ENCODE assay signal across 9 cellular contexts in genomic region chr22:22835242-22835641, GRCh38. TPM values are rescaled to one million over a fixed set of nuclear protein-coding genes. Genes with fewer than 3 reads are reported as not detected.
"Had no signal": no experiment of that assay in that cellular context is flagged by ENCODE, and none has a peak within 500 bp of the region (broad histone marks: within the 10 kb centered on the region; RNA-seq: fewer than 3 reads in every experiment).

No MANE protein-coding gene starts in this region.

- H3K9ac ChIP-seq: GM23248 had no signal

- H2AFZ ChIP-seq: GM23248 had no signal

- H3K4me3 ChIP-seq: GM23248 had no signal

- DNase-seq: GM23248, GOT3, H7, HCEC 1CT, IMR-90, KBM-7 had no signal

- FAIRE-seq: HTR-8/SVneo had no signal

- H3K27ac ChIP-seq: GM23248 had no signal

RNA-seq across cellular contexts. Expression of gene IGLL5, which starts 52.4 kb away (rescaled TPM):
- total RNA-seq: GM23248, H4, H7, HT-29, IMR-90 had no signal
- polyA plus RNA-seq: GM23248, IMR-90 had no signal
